In genomic region chr13:30307966-30308290, GRCh38 we compare ENCODE assay signal across 8 cellular contexts. TPM values are rescaled to one million over a fixed set of nuclear protein-coding genes. Genes with fewer than 3 reads are reported as not detected.
DNase-seq lines count a peak whose midpoint lies in the region; ATAC-seq, FAIRE-seq and TF ChIP-seq lines count a peak whose summit lies in the region.

No MANE protein-coding gene starts in this region.

- no peak for DNase-seq in activated naive CD4-positive, alpha-beta T cell treated with anti-CD3 and anti-CD28 coated beads, Interleukin-2, amount 10 ng/mL, durations not matched to agents 7 days and 5 days
- DNase-seq in activated naive CD4-positive, alpha-beta T cell (lab: John Stamatoyannopoulos, UW): no peak
- no peak for DNase-seq in astrocyte (ENCODE audit: low read depth)
- DNase-seq in lower lobe of right lung: no peak
- no peak for DNase-seq in upper lobe of left lung
- no peak for DNase-seq in medulla oblongata (ENCODE audit: extremely low spot score)

- no peak for TF ChIP-seq POLR2A in upper lobe of left lung (IDR thresholded peaks at IDR 0.05)

- ATAC-seq in lower lobe of right lung (no peak), upper lobe of left lung (ENCODE audit: low FRiP score in 2 of 2) (no peak), GM19351 (IDR thresholded peaks at IDR 0.05; ENCODE audit: unreplicated experiment) (no peak), HG03565 (IDR thresholded peaks at IDR 0.05; ENCODE audit: unreplicated experiment) (no peak)

- no peak for TF ChIP-seq EP300 in upper lobe of left lung (IDR thresholded peaks at IDR 0.05)

- peaks cover 3% of the 10 kb centered on the region for H3K36me3 Mint-ChIP-seq in activated naive CD4-positive, alpha-beta T cell treated with anti-CD3 and anti-CD28 coated beads, Interleukin-2, amount 10 ng/mL, durations not matched to agents 7 days and 5 days
- no peaks in the 10 kb centered on the region for H3K36me3 Mint-ChIP-seq in astrocyte (ENCODE audit: low read depth, unreplicated experiment)

- no peaks in the 10 kb centered on the region for H4K20me1 ChIP-seq in astrocyte (ENCODE audit: insufficient read depth, low read length)

- H3K4me1 ChIP-seq in astrocyte (ENCODE audit: insufficient read depth, low read length) (peaks cover 22% of the 10 kb centered on the region), lower lobe of right lung (peaks cover 25% of the 10 kb centered on the region), upper lobe of left lung (peaks cover 15 to 42% (median 25%) of the 10 kb centered on the region in 4 donors)

- H3K4me3 ChIP-seq in astrocyte (ENCODE audit: insufficient read depth, low read depth, low read length) (peak overlapping the region; percentile 87), lower lobe of right lung (peak overlapping the region; percentile 89), upper lobe of left lung (peak overlapping the region in 3 of 4 donors; percentile 74 to 91 (median 89))

- no peak for TF ChIP-seq CTCF in astrocyte (IDR thresholded peaks at IDR 0.05; ENCODE audit: insufficient read depth, low read depth, low read length)
- no peak for TF ChIP-seq CTCF in lower lobe of right lung (IDR thresholded peaks at IDR 0.05)
- TF ChIP-seq CTCF in upper lobe of left lung (IDR thresholded peaks at IDR 0.05): no peak

- peaks cover 46% of the 10 kb centered on the region for H3K4me1 Mint-ChIP-seq in activated naive CD4-positive, alpha-beta T cell treated with anti-CD3 and anti-CD28 coated beads, Interleukin-2, amount 10 ng/mL, durations not matched to agents 7 days and 5 days
- peaks cover 30% of the 10 kb centered on the region for H3K4me1 Mint-ChIP-seq in astrocyte (ENCODE audit: low read depth, unreplicated experiment)

- H3K9me3 Mint-ChIP-seq in activated naive CD4-positive, alpha-beta T cell treated with anti-CD3 and anti-CD28 coated beads, Interleukin-2, amount 10 ng/mL, durations not matched to agents 7 days and 5 days: no peaks in the 10 kb centered on the region
- H3K9me3 Mint-ChIP-seq in astrocyte (ENCODE audit: unreplicated experiment): no peaks in the 10 kb centered on the region

- CTCF ChIA-PET in activated naive CD4-positive, alpha-beta T cell treated with anti-CD3 and anti-CD28 coated beads, Interleukin-2, amount 10 ng/mL, durations not matched to agents 7 days and 5 days (lab: Charles Lee): interaction anchor here (1.3 kb wide), 1 partner anchor 99 kb away, joined by 3 read pairs; no protein-coding TSS in a partner anchor

- H3K9me3 ChIP-seq in astrocyte (ENCODE audit: insufficient read depth, low read depth, low read length) (no peaks in the 10 kb centered on the region), lower lobe of right lung (no peaks in the 10 kb centered on the region), upper lobe of left lung (no peaks in the 10 kb centered on the region)

- peak overlapping the region; percentile 19 for H3K27ac Mint-ChIP-seq in activated naive CD4-positive, alpha-beta T cell treated with anti-CD3 and anti-CD28 coated beads, Interleukin-2, amount 10 ng/mL, durations not matched to agents 7 days and 5 days
- no peak overlapping the region for H3K27ac Mint-ChIP-seq in astrocyte (ENCODE audit: unreplicated experiment)

- FAIRE-seq in astrocyte (lab: Jason Lieb, UNC): no peak

- H3K27me3 Mint-ChIP-seq in activated naive CD4-positive, alpha-beta T cell treated with anti-CD3 and anti-CD28 coated beads, Interleukin-2, amount 10 ng/mL, durations not matched to agents 7 days and 5 days: peaks cover 3% of the 10 kb centered on the region
- no peaks in the 10 kb centered on the region for H3K27me3 Mint-ChIP-seq in astrocyte (ENCODE audit: low read depth, unreplicated experiment)

- peak overlapping the region; percentile 96 for H2AFZ ChIP-seq in astrocyte (ENCODE audit: low read depth, low read length)

- H3K27ac ChIP-seq in astrocyte (ENCODE audit: low read depth, low read length) (peak overlapping the region; percentile 87), lower lobe of right lung (peak overlapping the region; percentile 86), upper lobe of left lung (peak overlapping the region in 3 of 4 donors; percentile 80 to 95 (median 90))

- H3K4me3 Mint-ChIP-seq in activated naive CD4-positive, alpha-beta T cell treated with anti-CD3 and anti-CD28 coated beads, Interleukin-2, amount 10 ng/mL, durations not matched to agents 7 days and 5 days: peak overlapping the region; percentile 81
- H3K4me3 Mint-ChIP-seq in astrocyte (ENCODE audit: unreplicated experiment): peak overlapping the region; percentile 86

- peaks cover 38% of the 10 kb centered on the region for H3K79me2 ChIP-seq in astrocyte (ENCODE audit: insufficient read depth, low read length)

- H3K27me3 ChIP-seq in astrocyte (ENCODE audit: insufficient read depth, low read length) (no peaks in the 10 kb centered on the region), lower lobe of right lung (ENCODE audit: low read depth) (no peaks in the 10 kb centered on the region), upper lobe of left lung (no peaks in the 10 kb centered on the region)

- H3K4me2 ChIP-seq in astrocyte (ENCODE audit: low read length): peak overlapping the region; percentile 88

- intact Hi-C loops in lower lobe of right lung (cut with DNase I): no loop called here

- peak overlapping the region; percentile 96 for H3K9ac ChIP-seq in astrocyte (ENCODE audit: low read length)

- 35 to 40% methylated on average over 8 of the region's 8 CpGs for WGBS in upper lobe of left lung, 2 donors

- H3K36me3 ChIP-seq in astrocyte (ENCODE audit: insufficient read depth, low read length) (no peaks in the 10 kb centered on the region), lower lobe of right lung (no peaks in the 10 kb centered on the region), upper lobe of left lung (no peaks in the 10 kb centered on the region)

RNA-seq across cellular contexts. Expression of gene KATNAL1, which starts 0.6 kb away (rescaled TPM):
- 36.9 and 42.0 TPM in 2 replicates for total RNA-seq in astrocyte
- total RNA-seq in lower lobe of right lung: 18.4 TPM
- total RNA-seq in upper lobe of left lung: 10 to 100 TPM in 5 of 6 donors, 1 to 10 TPM in 1; 5.7 to 35.5 (median 13.9) TPM
